Comparison of ENCODE assay signal across 13 cellular contexts in the genomic region with DNA sequence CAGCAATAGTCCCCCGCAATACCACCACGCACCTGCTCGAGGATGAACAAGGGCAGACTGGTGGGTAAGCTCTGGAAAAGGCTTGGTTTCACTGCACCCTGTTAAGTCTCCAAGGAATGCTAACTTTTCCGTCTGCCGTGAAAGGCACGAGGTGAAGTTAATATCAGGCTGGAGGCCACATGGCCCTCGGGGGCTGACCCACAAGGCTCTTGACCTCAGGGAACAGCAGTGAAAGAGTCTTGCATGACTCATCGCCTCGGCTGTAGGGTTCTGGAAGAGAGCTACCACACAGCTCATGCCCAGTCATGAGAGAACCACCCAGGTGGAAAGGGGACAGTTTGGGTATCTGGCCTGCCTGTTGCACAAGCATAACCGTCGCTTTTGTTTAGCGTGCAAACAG. TPM values are rescaled to one million over a fixed set of nuclear protein-coding genes. Genes with fewer than 3 reads are reported as not detected.
DNase-seq lines count a peak whose midpoint lies in the region; ATAC-seq lines count a peak whose summit lies in the region.
"Had no signal": no experiment of that assay in that cellular context is flagged by ENCODE, and none has a peak within 500 bp of the region (broad histone marks: within the 10 kb centered on the region; RNA-seq: fewer than 3 reads in every experiment).

No MANE protein-coding gene starts in this region.

- ATAC-seq in HG03442 (IDR thresholded peaks at IDR 0.05; ENCODE audit: unreplicated experiment) = no peak
- no peak for ATAC-seq in GM18870 (IDR thresholded peaks at IDR 0.05; ENCODE audit: unreplicated experiment)

- DNase-seq in NOMO-1 treated with DMSO at 0.1 percent for 48 hours (lab: John Stamatoyannopoulos, UW; ENCODE audit: unreplicated experiment) (peak; percentile 7), NOMO-1 treated with dmso at 0.1 percent for 144 hours (lab: John Stamatoyannopoulos, UW; ENCODE audit: unreplicated experiment) (no peak), SHP77 (lab: John Stamatoyannopoulos, UW) (peak; percentile 41 to 44), glomerular visceral epithelial cell (ENCODE audit: extremely low spot score) (peak; percentile 84), ureter (ENCODE audit: low spot score) (peak; percentile 54), Kasumi-1 (lab: John Stamatoyannopoulos, UW) (no peak)
- DNase-seq: activated CD4-positive, alpha-beta T cell treated with anti-CD3 and anti-CD28 coated beads, Interleukin-2, amount 10 ng/mL, durations not matched to agents 7 days and 5 days; DMS 273 treated with DMSO at 0.1 percent for 48 hours; NCI-H1048; occipital lobe; RPMI8226 had no signal

RNA-seq across cellular contexts. Expression of a gene that starts 24.7 kb away (rescaled TPM):
- total RNA-seq in ureter = 108 TPM

Comparison
In these comparisons a context has a peak if more than half of its experiments do, and no peak if none do; other contexts are left out.
1. DNase-seq: peak in NOMO-1 treated with DMSO at 0.1 percent for 48 hours (single experiment), SHP77 (2 of 2), glomerular visceral epithelial cell (single experiment) and ureter (single experiment); none in NOMO-1 treated with dmso at 0.1 percent for 144 hours (single experiment) and Kasumi-1 (0 of 2).